In the genomic region with DNA sequence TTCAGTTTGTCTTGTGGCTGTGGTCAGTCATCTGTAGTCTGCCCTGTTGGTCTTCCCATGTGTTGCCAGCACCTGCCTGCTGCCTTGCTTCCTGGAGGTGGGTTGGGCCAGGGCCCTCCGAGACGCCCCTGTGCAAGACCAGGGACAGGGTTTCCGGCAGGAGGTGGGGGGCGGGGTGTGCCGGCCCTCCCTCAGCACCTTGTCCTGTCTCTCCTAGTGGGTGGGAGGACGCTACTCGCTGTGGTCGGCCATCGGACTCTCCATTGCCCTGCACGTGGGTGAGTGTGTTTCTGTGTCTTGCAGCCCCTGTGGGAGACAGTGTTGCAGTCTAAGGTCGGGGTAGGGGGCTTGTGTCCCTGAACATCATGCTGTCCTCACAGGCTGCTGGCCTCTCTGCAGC, we compare ENCODE assay signal across 23 cellular contexts.
"Had no signal": no experiment of that assay in that cellular context is flagged by ENCODE, and none has a peak within 500 bp of the region (broad histone marks: within the 10 kb centered on the region; RNA-seq: fewer than 3 reads in every experiment).

No MANE protein-coding gene starts in this region.

- DNase-seq: effector memory CD8-positive, alpha-beta T cell; glutamatergic neuron; islet precursor cell; left lung; lower lobe of right lung; naive B cell; occipital lobe; retina; sigmoid colon; stimulated activated CD4-positive, alpha-beta T cell treated with anti-CD3 and anti-CD28 coated beads, Interleukin-4, amount 100 ng/mL, for 24 hours; stimulated activated naive CD4-positive, alpha-beta T cell; stomach; transverse colon had no signal

- H3K27ac ChIP-seq: epithelial cell of prostate, esophagus muscularis mucosa, gastroesophageal sphincter, left lung, lower lobe of right lung, parathyroid adenoma, prostate gland, sigmoid colon, stomach, thoracic aorta, transverse colon had no signal

- H3K4me1 ChIP-seq: esophagus muscularis mucosa, gastroesophageal sphincter, left lung, lower lobe of right lung, parathyroid adenoma, prostate gland, sigmoid colon, stomach, transverse colon had no signal

- H3K9me3 ChIP-seq: esophagus muscularis mucosa, gastroesophageal sphincter, left lung, lower lobe of right lung, prostate gland, sigmoid colon, stomach, thoracic aorta, transverse colon had no signal

- H3K9ac ChIP-seq: parathyroid adenoma had no signal

- ATAC-seq: effector memory CD8-positive, alpha-beta T cell; gastroesophageal sphincter; left lung; lower lobe of right lung had no signal

- H3K27me3 Mint-ChIP-seq: dendritic cell treated with granulocyte-macrophage colony-stimulating factor and Interleukin-4, amounts not matched to agents 40 ng/mL and 50 ng/mL, for 4 days; effector memory CD8-positive, alpha-beta T cell; memory B cell; naive B cell had no signal

- H3K27me3 ChIP-seq: esophagus muscularis mucosa, gastroesophageal sphincter, left lung, sigmoid colon, stomach, transverse colon had no signal

- H3K27ac Mint-ChIP-seq: dendritic cell treated with granulocyte-macrophage colony-stimulating factor and Interleukin-4, amounts not matched to agents 40 ng/mL and 50 ng/mL, for 4 days; effector memory CD8-positive, alpha-beta T cell; memory B cell; mesothelial cell of epicardium; naive B cell had no signal

- H3K4me1 Mint-ChIP-seq: memory B cell, mesothelial cell of epicardium, naive B cell had no signal

- H3K4me3 Mint-ChIP-seq: dendritic cell treated with granulocyte-macrophage colony-stimulating factor and Interleukin-4, amounts not matched to agents 40 ng/mL and 50 ng/mL, for 4 days; effector memory CD8-positive, alpha-beta T cell; memory B cell; mesothelial cell of epicardium; naive B cell had no signal

- H3K36me3 Mint-ChIP-seq: naive B cell had no signal

- H3K4me3 ChIP-seq: esophagus muscularis mucosa, gastroesophageal sphincter, left lung, lower lobe of right lung, prostate gland, sigmoid colon, stomach, thoracic aorta, transverse colon had no signal

- H3K9me3 Mint-ChIP-seq: dendritic cell treated with granulocyte-macrophage colony-stimulating factor and Interleukin-4, amounts not matched to agents 40 ng/mL and 50 ng/mL, for 4 days; effector memory CD8-positive, alpha-beta T cell; memory B cell; mesothelial cell of epicardium; naive B cell; nephron had no signal
